ENCODE assay signal across 8 cellular contexts in the genomic region with DNA sequence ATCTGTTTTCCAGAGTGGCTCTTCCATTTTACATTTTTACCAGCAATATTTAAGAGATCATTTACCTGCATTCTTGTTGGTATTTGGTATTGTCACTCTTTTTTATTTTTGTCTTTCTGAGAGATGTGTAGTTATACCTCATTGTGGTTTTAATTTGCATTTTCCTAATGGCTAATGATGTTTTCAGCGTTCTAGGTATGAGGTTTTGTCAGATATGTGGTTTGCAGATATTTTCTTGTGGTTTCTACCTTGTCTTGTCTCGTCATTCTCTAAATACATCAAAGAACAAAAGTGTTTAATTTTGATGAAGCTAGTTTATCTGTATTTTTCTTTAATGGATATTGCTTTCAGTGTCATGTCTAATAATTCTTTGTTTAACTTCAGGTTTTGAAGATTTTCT.
A peak's percentile ranks its signal among the peaks of the same experiment; 100 is the strongest.
DNase-seq lines count a peak whose midpoint lies in the region; ATAC-seq and TF ChIP-seq lines count a peak whose summit lies in the region.
"Not testable (repeated sequence)": the region's sequence is repeated elsewhere in the genome, so short reads cannot be mapped to it uniquely, and the experiment has no call there.

No MANE protein-coding gene starts in this region.

- not testable (repeated sequence) for H3K27me3 Mint-ChIP-seq in CD4-positive, CD25-positive, alpha-beta regulatory T cell; effector memory CD8-positive, alpha-beta T cell; stimulated activated naive CD8-positive, alpha-beta T cell treated with anti-CD3 and anti-CD28 coated beads, Interleukin-15, amount 100 ng/mL, for 72 hours

- not testable (repeated sequence) for H3K9me3 ChIP-seq in CD4-positive, CD25-positive, alpha-beta regulatory T cell (ENCODE audit: control insufficient read depth in 2 of 2, low read length in 2 of 2); MM.1S (replicated peaks; ENCODE audit: insufficient read depth, low read length)

- not testable (repeated sequence) for H3K27me3 ChIP-seq in CD4-positive, CD25-positive, alpha-beta regulatory T cell (ENCODE audit: control insufficient read depth, insufficient read depth, low read length); MM.1S (replicated peaks; ENCODE audit: insufficient read depth, low read length)

- DNase-seq in CD4-positive, CD25-positive, alpha-beta regulatory T cell, result peak in 2 of 3 donors; percentile 8 to 21
- DNase-seq in MM.1S, result peak; percentile 6
- DNase-seq in effector memory CD8-positive, alpha-beta T cell; stimulated activated naive CD8-positive, alpha-beta T cell treated with anti-CD3 and anti-CD28 coated beads, Interleukin-15, amount 100 ng/mL, for 72 hours: not testable (repeated sequence)

- not testable (repeated sequence) for H3K9ac ChIP-seq in MM.1S (ENCODE audit: low read length)

- not testable (repeated sequence) for H3K27ac Mint-ChIP-seq in CD4-positive, CD25-positive, alpha-beta regulatory T cell; effector memory CD8-positive, alpha-beta T cell; stimulated activated naive CD8-positive, alpha-beta T cell treated with anti-CD3 and anti-CD28 coated beads, Interleukin-15, amount 100 ng/mL, for 72 hours

- H4K20me1 ChIP-seq in MM.1S (ENCODE audit: insufficient read depth, low read length), result not testable (repeated sequence)

- not testable (repeated sequence) for H3K9me3 Mint-ChIP-seq in CD4-positive, CD25-positive, alpha-beta regulatory T cell; effector memory CD8-positive, alpha-beta T cell; stimulated activated naive CD8-positive, alpha-beta T cell treated with anti-CD3 and anti-CD28 coated beads, Interleukin-15, amount 100 ng/mL, for 72 hours

- not testable (repeated sequence) for H2AFZ ChIP-seq in MM.1S (ENCODE audit: low read length)

- not testable (repeated sequence) for H3K9me2 ChIP-seq in MM.1S (replicated peaks; ENCODE audit: insufficient read depth, low read length)

- H3K27ac ChIP-seq in CD4-positive, CD25-positive, alpha-beta regulatory T cell (ENCODE audit: insufficient read depth, low read length, poor library complexity, severe bottlenecking); MM.1S (ENCODE audit: low read length): not testable (repeated sequence)

- not testable (repeated sequence) for TF ChIP-seq CTCF in MM.1S (IDR thresholded peaks at IDR 0.05; ENCODE audit: low read length)

- H3K4me3 ChIP-seq in CD4-positive, CD25-positive, alpha-beta regulatory T cell (ENCODE audit: low read depth, low read length); MM.1S (ENCODE audit: low read length): not testable (repeated sequence)

- not testable (repeated sequence) for H3F3A ChIP-seq in MM.1S (ENCODE audit: insufficient read depth, low read length)

- not testable (repeated sequence) for H3K4me1 ChIP-seq in CD4-positive, CD25-positive, alpha-beta regulatory T cell (ENCODE audit: control insufficient read depth, insufficient read depth, low read length, poor library complexity, severe bottlenecking); MM.1S (ENCODE audit: low read length)

- H3K4me3 Mint-ChIP-seq in CD4-positive, CD25-positive, alpha-beta regulatory T cell; effector memory CD8-positive, alpha-beta T cell; stimulated activated naive CD8-positive, alpha-beta T cell treated with anti-CD3 and anti-CD28 coated beads, Interleukin-15, amount 100 ng/mL, for 72 hours: not testable (repeated sequence)

- H3K36me3 ChIP-seq in CD4-positive, CD25-positive, alpha-beta regulatory T cell (ENCODE audit: control insufficient read depth, insufficient read depth, low read length); MM.1S (replicated peaks; ENCODE audit: insufficient read depth, low read length): not testable (repeated sequence)

- peak; percentile 65 to 68 for ATAC-seq in CD4-positive, CD25-positive, alpha-beta regulatory T cell (ENCODE audit: low read depth in 2 of 2)
- ATAC-seq in GM18517 (IDR thresholded peaks at IDR 0.05; ENCODE audit: unreplicated experiment), result peak; percentile 48
- ATAC-seq in GM19351 (IDR thresholded peaks at IDR 0.05; ENCODE audit: unreplicated experiment), result peak; percentile 65
- ATAC-seq in HG03280 (IDR thresholded peaks at IDR 0.05; ENCODE audit: unreplicated experiment), result peak; percentile 55
- ATAC-seq in activated CD4-positive, CD25-positive, alpha-beta regulatory T cell treated with anti-CD3 and anti-CD28 coated beads, Interleukin-2, amount 50 U/mL, for 24 hours, result peak; percentile 56 to 65
- ATAC-seq in effector memory CD8-positive, alpha-beta T cell (replicated peaks), result peak; percentile 56
- ATAC-seq in stimulated activated naive CD8-positive, alpha-beta T cell treated with anti-CD3 and anti-CD28 coated beads, Interleukin-15, amount 100 ng/mL, for 72 hours, result peak; percentile 34

- not testable (repeated sequence) for H3K4me1 Mint-ChIP-seq in CD4-positive, CD25-positive, alpha-beta regulatory T cell; effector memory CD8-positive, alpha-beta T cell (ENCODE audit: low read depth in 2 of 2); stimulated activated naive CD8-positive, alpha-beta T cell treated with anti-CD3 and anti-CD28 coated beads, Interleukin-15, amount 100 ng/mL, for 72 hours

- H3K79me2 ChIP-seq in MM.1S (ENCODE audit: low read length), result not testable (repeated sequence)

- not testable (repeated sequence) for H3K4me2 ChIP-seq in MM.1S (ENCODE audit: low read depth, low read length)

- H3K36me3 Mint-ChIP-seq in CD4-positive, CD25-positive, alpha-beta regulatory T cell; effector memory CD8-positive, alpha-beta T cell (ENCODE audit: insufficient read depth): not testable (repeated sequence)
